ENCODE assay signal across 26 cellular contexts in the genomic region with DNA sequence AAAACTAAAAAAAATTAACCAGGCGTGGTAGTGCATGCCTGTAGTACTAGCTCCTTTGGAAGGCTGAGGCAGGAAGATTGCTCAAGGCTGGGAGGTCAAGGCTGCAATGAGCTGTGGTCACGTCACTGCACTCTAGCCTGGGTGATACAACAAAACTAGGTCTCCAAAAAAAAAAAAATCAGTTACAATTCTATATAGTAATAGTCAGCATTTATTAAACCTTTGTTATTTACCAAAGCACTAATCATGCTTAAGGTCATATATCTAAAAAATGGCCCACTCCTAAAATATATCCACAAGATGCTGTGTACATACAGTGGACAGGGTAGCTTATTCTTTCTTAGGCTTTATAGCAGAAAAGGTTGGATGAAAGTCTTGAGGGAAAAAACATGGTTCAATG.
"Had no signal": no experiment of that assay in that cellular context is flagged by ENCODE, and none has a peak within 500 bp of the region (broad histone marks: within the 10 kb centered on the region; RNA-seq: fewer than 3 reads in every experiment).

No MANE protein-coding gene starts in this region.

- H3K27ac ChIP-seq: colonic mucosa, epithelial cell of prostate, esophagus squamous epithelium, gastrocnemius medialis, heart right ventricle, left lung, lower lobe of right lung had no signal

- H3K4me1 ChIP-seq: colonic mucosa, esophagus squamous epithelium, gastrocnemius medialis, heart right ventricle, left lung, lower lobe of right lung had no signal

- H3K4me3 ChIP-seq: colonic mucosa, esophagus squamous epithelium, gastrocnemius medialis, heart right ventricle, left lung, lower lobe of right lung, mucosa of descending colon had no signal

- FAIRE-seq: endometrium, islet of Langerhans, keratinocyte had no signal

- DNase-seq: colonic mucosa; cortex of kidney; effector CD8-positive, alpha-beta T cell; effector memory CD8-positive, alpha-beta T cell; endodermal cell; erythroblast; esophagus squamous epithelium; foreskin fibroblast; foreskin melanocyte; gastrocnemius medialis; glutamatergic neuron; head of caudate nucleus; heart right ventricle; hippocampal formation; left cardiac atrium; left lung; left ventricle myocardium superior; lower lobe of right lung; mesenchymal stem cell; mucosa of descending colon; naive B cell had no signal

- ATAC-seq: effector memory CD8-positive, alpha-beta T cell; esophagus mucosa; gastrocnemius medialis; heart right ventricle; left cardiac atrium; left lung; left ventricle myocardium superior; lower lobe of right lung; mucosa of descending colon had no signal

- H3K9me3 ChIP-seq: colonic mucosa, esophagus squamous epithelium, gastrocnemius medialis, left lung, lower lobe of right lung, mucosa of descending colon had no signal
